In genomic region chr16:66544358-66544757, GRCh38 we compare ENCODE assay signal across 31 cellular contexts. TPM values are rescaled to one million over a fixed set of nuclear protein-coding genes. Genes with fewer than 3 reads are reported as not detected.
DNase-seq lines count a peak whose midpoint lies in the region; ATAC-seq and TF ChIP-seq lines count a peak whose summit lies in the region.
"Had no signal": no experiment of that assay in that cellular context is flagged by ENCODE, and none has a peak within 500 bp of the region (broad histone marks: within the 10 kb centered on the region; RNA-seq: fewer than 3 reads in every experiment).

No MANE protein-coding gene starts in this region.

- no peak for TF ChIP-seq CTCF in CD4-positive, alpha-beta T cell (IDR thresholded peaks at IDR 0.05)
- no peak for TF ChIP-seq CTCF in neutrophil (IDR thresholded peaks at IDR 0.05)

- H3K4me3 ChIP-seq in neutrophil (ENCODE audit: low read depth in 1 of 2, low read length in 1 of 2), result no peak overlapping the region
- H3K4me3 ChIP-seq: breast epithelium, GM23248, heart right ventricle, lung had no signal

- CTCF ChIA-PET in CD4-positive, alpha-beta T cell (lab: Charles Lee), result no interaction called here
- CTCF ChIA-PET in T-cell (lab: Charles Lee), result no interaction called here

- no peaks in the 10 kb centered on the region for H3K27me3 ChIP-seq in CD4-positive, alpha-beta T cell (ENCODE audit: control insufficient read depth, insufficient read depth, low read length)
- H3K27me3 ChIP-seq in neutrophil, result no peaks in the 10 kb centered on the region
- H3K27me3 ChIP-seq: breast epithelium, heart right ventricle had no signal

- POLR2A ChIA-PET in CD4-positive, alpha-beta T cell (lab: Charles Lee), result no interaction called here
- POLR2A ChIA-PET in T-cell (lab: Charles Lee), result no interaction called here

- no peaks in the 10 kb centered on the region for H3K36me3 ChIP-seq in neutrophil
- H3K36me3 ChIP-seq: breast epithelium had no signal

- H3K27ac ChIP-seq in CD4-positive, alpha-beta T cell (ENCODE audit: low read depth, low read length), result no peak overlapping the region
- H3K27ac ChIP-seq in neutrophil, result peak overlapping the region; percentile 64
- H3K27ac ChIP-seq: 22Rv1, breast epithelium, GM23248 had no signal

- no peaks in the 10 kb centered on the region for H3K27me3 Mint-ChIP-seq in CD4-positive, alpha-beta T cell
- no peaks in the 10 kb centered on the region for H3K27me3 Mint-ChIP-seq in T-cell
- H3K27me3 Mint-ChIP-seq: activated naive CD4-positive, alpha-beta T cell treated with anti-CD3 and anti-CD28 coated beads, Interleukin-2, amount 10 ng/mL, durations not matched to agents 7 days and 5 days; T-helper 17 cell had no signal

- no peak overlapping the region for H3K4me3 Mint-ChIP-seq in CD4-positive, alpha-beta T cell
- no peak overlapping the region for H3K4me3 Mint-ChIP-seq in T-cell
- H3K4me3 Mint-ChIP-seq: activated naive CD4-positive, alpha-beta T cell treated with anti-CD3 and anti-CD28 coated beads, Interleukin-2, amount 10 ng/mL, durations not matched to agents 7 days and 5 days; activated T-cell treated with anti-CD3 and anti-CD28 coated beads, Interleukin-2, amount 50 U/mL, for 72 hours; neural crest cell; T-helper 17 cell had no signal

- H3K9me3 Mint-ChIP-seq in CD4-positive, alpha-beta T cell, result no peaks in the 10 kb centered on the region
- H3K9me3 Mint-ChIP-seq in T-cell, result no peaks in the 10 kb centered on the region
- H3K9me3 Mint-ChIP-seq: activated naive CD4-positive, alpha-beta T cell treated with anti-CD3 and anti-CD28 coated beads, Interleukin-2, amount 10 ng/mL, durations not matched to agents 7 days and 5 days; activated T-cell treated with anti-CD3 and anti-CD28 coated beads, Interleukin-2, amount 50 U/mL, for 72 hours; neural crest cell had no signal

- H3K4me1 ChIP-seq in neutrophil (ENCODE audit: control insufficient read depth in 1 of 2, insufficient read depth in 1 of 2, low read depth in 1 of 2, low read length in 1 of 2), result peaks cover 44 to 53% of the 10 kb centered on the region in 2 experiments
- H3K4me1 ChIP-seq: breast epithelium had no signal

- no peak for ATAC-seq in CD4-positive, alpha-beta T cell (ENCODE audit: poor library complexity)
- ATAC-seq in T-cell (replicated peaks in 1 of 4) (no peak), GM21825 (IDR thresholded peaks at IDR 0.05; ENCODE audit: unreplicated experiment) (no peak)
- ATAC-seq: activated T-cell treated with anti-CD3 and anti-CD28 coated beads, Interleukin-2, amount 50 U/mL, for 72 hours; heart right ventricle; right cardiac atrium; T-helper 17 cell had no signal

- H3K36me3 Mint-ChIP-seq in CD4-positive, alpha-beta T cell (ENCODE audit: low read depth), result no peaks in the 10 kb centered on the region
- H3K36me3 Mint-ChIP-seq in T-cell, result no peaks in the 10 kb centered on the region

- peaks cover 45% of the 10 kb centered on the region for H3K4me1 Mint-ChIP-seq in CD4-positive, alpha-beta T cell (ENCODE audit: low read depth)
- peaks cover 32 to 52% (median 35%) of the 10 kb centered on the region in 3 donors for H3K4me1 Mint-ChIP-seq in T-cell

- DNase-seq in DMS53 (lab: John Stamatoyannopoulos, UW) (peak; percentile 5), DMS53 treated with DMSO at 0.1 percent for 48 hours (lab: John Stamatoyannopoulos, UW; ENCODE audit: unreplicated experiment) (no peak), T-cell (no peak), NCI-H226 (no peak), midbrain (lab: John Stamatoyannopoulos, UW) (no peak)
- no peak for DNase-seq in CD4-positive, alpha-beta T cell
- DNase-seq: activated naive CD4-positive, alpha-beta T cell treated with anti-CD3 and anti-CD28 coated beads, Interleukin-2, amount 10 ng/mL, durations not matched to agents 7 days and 5 days; activated T-cell treated with anti-CD3 and anti-CD28 coated beads, Interleukin-2, amount 50 U/mL, for 72 hours; COR-L47; effector memory CD4-positive, alpha-beta T cell; erythroblast; GM23248; heart right ventricle; KBM-7; MM.1S; NCI-H1436; NCI-H2081 treated with DMSO at 0.1 percent for 48 hours; NCI-H345; NCI-H748 treated with DMSO at 0.1 percent for 48 hours; OCI-M1; right cardiac atrium; T-helper 17 cell had no signal

- intact Hi-C loops in CD4-positive, alpha-beta T cell (cut with DNase I, micrococcal nuclease), result no loop called here

- peak overlapping the region; percentile 15 for H3K27ac Mint-ChIP-seq in CD4-positive, alpha-beta T cell
- H3K27ac Mint-ChIP-seq in T-cell, result peak overlapping the region; percentile 18 to 64
- H3K27ac Mint-ChIP-seq: activated T-cell treated with anti-CD3 and anti-CD28 coated beads, Interleukin-2, amount 50 U/mL, for 72 hours; T-helper 17 cell had no signal

- H3K9me3 ChIP-seq in CD4-positive, alpha-beta T cell (ENCODE audit: control insufficient read depth, low read length), result no peaks in the 10 kb centered on the region
- no peaks in the 10 kb centered on the region for H3K9me3 ChIP-seq in neutrophil
- H3K9me3 ChIP-seq: breast epithelium, heart right ventricle had no signal

RNA-seq across cellular contexts. Expression of gene TK2, which starts 5.6 kb away (rescaled TPM):
- 1 to 10 TPM; 3.6 to 5.1 TPM for total RNA-seq in CD4-positive, alpha-beta T cell
- total RNA-seq in T-cell, result 10 to 100 TPM in 2 of 5 donors, 1 to 10 TPM in 3; 4.6 to 10.8 (median 8.4) TPM

RNA-seq across cellular contexts. Expression of gene CKLF, which starts 8.0 kb away (rescaled TPM):
- total RNA-seq in CD4-positive, alpha-beta T cell, result 10 to 100 TPM; 10.6 to 14.1 TPM
- total RNA-seq in T-cell, result 10 to 100 TPM; 25.3 to 67.8 (median 58.3) TPM

RNA-seq across cellular contexts. Expression of gene CMTM1, which starts 21.9 kb away (rescaled TPM):
- 1 to 10 TPM in 1 of 2 experiments, under 1 TPM in 1; 0.66 to 1.1 TPM for total RNA-seq in CD4-positive, alpha-beta T cell
- total RNA-seq in T-cell, result 10 to 100 TPM in 3 of 5 donors, 1 to 10 TPM in 1, under 1 TPM in 1; 0.95 to 12.9 (median 10.3) TPM

RNA-seq across cellular contexts. Expression of gene CMTM2, which starts 34.9 kb away (rescaled TPM):
- not detected for total RNA-seq in CD4-positive, alpha-beta T cell
- under 1 TPM in 2 of 5 donors, not detected in 3; 0.26 to 0.62 TPM for total RNA-seq in T-cell
- total RNA-seq: breast epithelium, Daoy, GM23248, mucosa of gallbladder, ureter had no signal
